In the genomic region with DNA sequence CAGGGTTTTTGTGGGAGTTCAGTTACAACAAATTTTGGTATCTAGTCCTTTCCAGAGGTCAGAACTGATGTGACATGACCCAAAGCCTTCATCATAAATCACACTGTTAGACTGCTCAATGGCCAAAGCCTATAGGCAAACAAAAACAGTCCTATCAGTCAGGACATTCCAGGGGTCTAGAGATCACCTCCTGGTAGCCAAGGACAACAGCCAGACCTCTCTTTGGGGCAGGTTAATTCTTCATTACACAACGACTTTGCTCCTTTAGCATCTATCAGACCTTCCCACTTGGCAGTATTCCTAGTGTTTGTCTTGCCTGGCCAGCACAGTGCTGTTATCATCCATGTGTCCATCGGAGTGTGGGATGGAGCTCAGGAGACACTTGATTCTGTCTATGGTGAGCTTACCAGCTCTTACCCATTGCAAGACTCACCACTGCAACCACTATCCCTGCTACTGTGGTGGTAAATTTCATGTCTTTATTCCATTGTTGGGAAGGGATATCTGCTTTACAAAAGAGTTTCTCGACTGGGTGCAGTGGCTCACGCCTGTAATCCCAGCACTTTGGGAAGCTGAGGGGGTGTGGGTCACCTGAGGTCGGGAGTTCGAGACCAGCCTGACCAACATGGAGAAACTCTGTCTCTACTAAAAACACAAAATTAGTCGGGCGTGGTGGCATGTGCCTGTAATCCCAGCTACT, we compare ENCODE assay signal across 20 cellular contexts.
"Had no signal": no experiment of that assay in that cellular context is flagged by ENCODE, and none has a peak within 500 bp of the region (broad histone marks: within the 10 kb centered on the region; RNA-seq: fewer than 3 reads in every experiment).

No MANE protein-coding gene starts in this region.

- H3K27ac ChIP-seq: epithelial cell of prostate, heart left ventricle had no signal

- H3K27me3 ChIP-seq: heart left ventricle had no signal

- H3K27ac Mint-ChIP-seq: activated naive CD8-positive, alpha-beta T cell; activated T-cell treated with anti-CD3 and anti-CD28 coated beads, Interleukin-2, amount 50 U/mL, for 24 hours; progenitor cell of endocrine pancreas; T-helper 1 cell treated with Interleukin-12 subunit alpha and Interleukin-12 subunit beta and Interleukin-4 antibody, amounts not matched to agents 30 μg/mL and 1 μg/mL, for 36 hours had no signal

- H3K4me3 Mint-ChIP-seq: activated naive CD8-positive, alpha-beta T cell; activated T-cell treated with anti-CD3 and anti-CD28 coated beads, Interleukin-2, amount 50 U/mL, for 24 hours; T-helper 1 cell treated with Interleukin-12 subunit alpha and Interleukin-12 subunit beta and Interleukin-4 antibody, amounts not matched to agents 30 μg/mL and 1 μg/mL, for 36 hours had no signal

- DNase-seq: activated CD4-positive, alpha-beta T cell treated with anti-CD3 and anti-CD28 coated beads for 4 hours; activated CD4-positive, alpha-beta T cell treated with anti-CD3 and anti-CD28 coated beads, Interleukin-2, amount 50 U/mL, for 48 hours; activated CD4-positive, CD25-positive, alpha-beta regulatory T cell; activated naive CD4-positive, alpha-beta T cell; activated T-cell treated with anti-CD3 and anti-CD28 coated beads, Interleukin-2, amount 50 U/mL, for 24 hours; amygdala; cortex of kidney; heart left ventricle; kidney; naive thymus-derived CD8-positive, alpha-beta T cell; retina; stimulated activated CD4-positive, alpha-beta T cell treated with anti-CD3 and anti-CD28 coated beads, Interleukin-12 subunit alpha, Interleukin-12 subunit beta, amount 100 ng/mL, for 4 hours; stimulated activated CD4-positive, alpha-beta T cell treated with anti-CD3 and anti-CD28 coated beads, Interleukin-4, amount 100 ng/mL, for 4 hours; stimulated activated naive CD8-positive, alpha-beta T cell treated with anti-CD3 and anti-CD28 coated beads, Interleukin-15, Interleukin-2, amounts not matched to agents 100 U/mL and 50 U/mL, for 24 hours; T1000 had no signal

- H3K4me3 ChIP-seq: heart left ventricle had no signal

- H3K36me3 ChIP-seq: heart left ventricle had no signal

- H3K9me3 Mint-ChIP-seq: activated T-cell treated with anti-CD3 and anti-CD28 coated beads, Interleukin-2, amount 50 U/mL, for 24 hours; activated T-helper 2 cell treated with anti-CD3 and anti-CD28 coated beads, Interferon-gamma antibody, Interleukin-2, Interleukin-4, amounts not matched to agents 10 μg/mL and 5 μg/mL and 100 μg/mL, durations not matched to agents 14 hours and 24 hours and 36 hours; naive thymus-derived CD8-positive, alpha-beta T cell; T-helper 1 cell treated with Interleukin-12 subunit alpha and Interleukin-12 subunit beta and Interleukin-4 antibody, amounts not matched to agents 30 μg/mL and 1 μg/mL, for 36 hours had no signal

- H3K27me3 Mint-ChIP-seq: activated naive CD8-positive, alpha-beta T cell; activated T-cell treated with anti-CD3 and anti-CD28 coated beads, Interleukin-2, amount 50 U/mL, for 24 hours; naive thymus-derived CD8-positive, alpha-beta T cell; progenitor cell of endocrine pancreas had no signal

- H3K36me3 Mint-ChIP-seq: activated naive CD8-positive, alpha-beta T cell; naive thymus-derived CD8-positive, alpha-beta T cell had no signal

- H3K9me3 ChIP-seq: heart left ventricle had no signal

- H3K4me1 ChIP-seq: heart left ventricle had no signal

- ATAC-seq: naive thymus-derived CD8-positive, alpha-beta T cell; stimulated activated naive CD8-positive, alpha-beta T cell treated with anti-CD3 and anti-CD28 coated beads, Interleukin-15, Interleukin-2, amounts not matched to agents 100 U/mL and 50 U/mL, for 24 hours had no signal
